8 cellular contexts compared by ENCODE assay signal in genomic region chr1:65310078-65310587, GRCh38. TPM values are rescaled to one million over a fixed set of nuclear protein-coding genes. Genes with fewer than 3 reads are reported as not detected.
DNase-seq lines count a peak whose midpoint lies in the region; ATAC-seq, FAIRE-seq and TF ChIP-seq lines count a peak whose summit lies in the region.

No MANE protein-coding gene starts in this region.

- H2AK5ac ChIP-seq in H1 (ENCODE audit: low read depth, low read length): no peak overlapping the region

- H4K5ac ChIP-seq in H1 (ENCODE audit: insufficient read length, low read depth, low read length): no peak overlapping the region

- peak overlapping the region; percentile 85 for H3K4me3 ChIP-seq in GM23248
- H3K4me3 ChIP-seq in H1 (ENCODE audit: extremely low read depth in 1 of 4, insufficient read depth in 2 of 4, low read depth in 3 of 4, low read length in 4 of 4): peak overlapping the region; percentile 61 to 88 (median 64)

- peak; percentile 48 for FAIRE-seq in H1 (lab: Jason Lieb, UNC)

- H3K9me3 ChIP-seq in GM23248 (ENCODE audit: low read depth) (no peaks in the 10 kb centered on the region), H1 (ENCODE audit: insufficient read depth in 2 of 2, low read depth in 1 of 2, low read length in 1 of 2) (no peaks in the 10 kb centered on the region)

- no peak overlapping the region for H2BK120ac ChIP-seq in H1 (replicated peaks; ENCODE audit: low read depth, low read length)

- H3K27me3 ChIP-seq in GM23248 (replicated peaks; ENCODE audit: insufficient read depth) (no peaks in the 10 kb centered on the region), H1 (replicated peaks in 1 of 4; ENCODE audit: control insufficient read depth in 3 of 4, extremely low read depth in 1 of 4, insufficient read depth in 3 of 4, low read length in 3 of 4) (peaks cover 0 to 10% (median 0%) of the 10 kb centered on the region in 4 experiments; a peak in 2 of 7 replicates)

- H3K18ac ChIP-seq in H1 (ENCODE audit: extremely low read depth, low read length): no peak overlapping the region; the same call in 1 of the 2 replicates

- no peak for ATAC-seq in HG02759 (IDR thresholded peaks at IDR 0.05; ENCODE audit: unreplicated experiment)
- ATAC-seq in HG02763 (IDR thresholded peaks at IDR 0.05; ENCODE audit: unreplicated experiment): no peak

- POLR2A ChIA-PET in H1 (lab: Charles Lee; ENCODE audit: partially characterized antibody): interaction anchor here (1.2 to 1.8 kb wide), 5 partner anchors 32 to 109 kb away, joined by 3 to 6 read pairs (median 5); no protein-coding TSS in a partner anchor

- H3K36me3 ChIP-seq in GM23248 (ENCODE audit: low read depth) (no peaks in the 10 kb centered on the region), H1 (ENCODE audit: control insufficient read depth in 2 of 4, insufficient read depth in 4 of 4, low read length in 3 of 4) (no peaks in the 10 kb centered on the region)

- H3K79me1 ChIP-seq in H1 (ENCODE audit: low read depth, low read length): no peaks in the 10 kb centered on the region

- H2BK12ac ChIP-seq in H1 (ENCODE audit: low read depth, low read length): no peak overlapping the region

- H3K9me2 ChIP-seq in GM23248 (ENCODE audit: insufficient read depth): no peaks in the 10 kb centered on the region

- peaks cover 79% of the 10 kb centered on the region for H3K27me3 Mint-ChIP-seq in nephron progenitor cell (ENCODE audit: low read depth, poor library complexity)

- H2BK15ac ChIP-seq in H1 (ENCODE audit: low read length): no peak overlapping the region

- H3K9ac ChIP-seq in GM23248 (no peak overlapping the region), H1 (replicated peaks in 1 of 4; ENCODE audit: extremely low read depth in 1 of 4, low read depth in 3 of 4, low read length in 3 of 4) (no peak overlapping the region)

- TF ChIP-seq POLR2A in H1 (IDR thresholded peaks at IDR 0.05; ENCODE audit: control extremely low read depth in 1 of 2, low read depth in 2 of 2, low read length in 2 of 2): no peak

- no peak overlapping the region for H2BK5ac ChIP-seq in H1 (ENCODE audit: low read depth, low read length)

- no peak overlapping the region for H3K4ac ChIP-seq in H1 (replicated peaks; ENCODE audit: insufficient read length, low read depth, low read length)

- no peaks in the 10 kb centered on the region for H3K9me3 Mint-ChIP-seq in nephron progenitor cell

- 0 out of 2 replicates have a peak overlapping the region, but pooled peaks have one; percentile 59 for H2AFZ ChIP-seq in GM23248
- H2AFZ ChIP-seq in H1 (ENCODE audit: low read length): no peak overlapping the region

- H3K23me2 ChIP-seq in H1 (ENCODE audit: low read depth, low read length): peaks cover 11% of the 10 kb centered on the region

- H2BK20ac ChIP-seq in H1 (ENCODE audit: low read length): no peak overlapping the region

- no peak; a peak in 1 of 4 replicates for TF ChIP-seq RAD21 in H1 (IDR thresholded peaks at IDR 0.05 in 1 of 2, conservative IDR thresholded peaks at IDR 0.05 in 1 of 2; ENCODE audit: low read depth in 2 of 2, low read length in 2 of 2)

- DNase-seq in GM23248 (no peak), NCI-H446 treated with DMSO at 0.1 percent for 48 hours (lab: John Stamatoyannopoulos, UW) (peak; percentile 46), H1 (ENCODE audit: low read depth in 1 of 2, low spot score in 2 of 2) (peak in 1 of 2 experiments; percentile 51), nephron progenitor cell (no peak), ecto neural progenitor cell (ENCODE audit: low spot score) (no peak)
- DNase-seq in stimulated activated CD4-positive, alpha-beta T cell treated with anti-CD3 and anti-CD28 coated beads, Interleukin-2, amount 100 ng/mL, for 24 hours: no peak

- H4K8ac ChIP-seq in H1 (ENCODE audit: extremely low read depth, insufficient read depth, low read length): no peak overlapping the region

- 0 out of 2 replicates have a peak, but pooled peaks cover 4% of the 10 kb centered on the region for H3F3A ChIP-seq in GM23248 (ENCODE audit: insufficient read depth)

- TF ChIP-seq EP300 in H1 (IDR thresholded peaks at IDR 0.05; ENCODE audit: borderline replicate concordance in 1 of 2, low read depth in 2 of 2, low read length in 2 of 2): no peak

- H3K36me3 Mint-ChIP-seq in nephron progenitor cell (ENCODE audit: low read depth): no peaks in the 10 kb centered on the region

- in situ Hi-C loops in GM23248 (cut with MboI): no loop called here

- no peak overlapping the region for H3K56ac ChIP-seq in H1 (replicated peaks; ENCODE audit: insufficient read length, low read depth, low read length)

- H3K14ac ChIP-seq in H1 (ENCODE audit: insufficient read length): no peak overlapping the region

- no peak overlapping the region for H3K23ac ChIP-seq in H1 (ENCODE audit: insufficient read length)

- peak overlapping the region; percentile 92 for H3K4me3 Mint-ChIP-seq in nephron progenitor cell

- TF ChIP-seq CTCF in H1 (IDR thresholded peaks at IDR 0.05; ENCODE audit: control extremely low read depth in 1 of 3, insufficient read depth in 1 of 3, low read depth in 1 of 3, low read length in 3 of 3): no peak
- no peak for TF ChIP-seq CTCF in nephron progenitor cell (IDR thresholded peaks at IDR 0.05)

- H3K27ac Mint-ChIP-seq in nephron progenitor cell: no peak overlapping the region

- no peaks in the 10 kb centered on the region for H4K20me1 ChIP-seq in GM23248 (ENCODE audit: insufficient read depth)
- H4K20me1 ChIP-seq in H1 (replicated peaks in 1 of 2; ENCODE audit: control insufficient read depth in 1 of 2, insufficient read depth in 2 of 2, low read length in 2 of 2): no peaks in the 10 kb centered on the region

- no peak overlapping the region for H3K27ac ChIP-seq in GM23248
- H3K27ac ChIP-seq in H1 (ENCODE audit: low read depth, low read length): no peak overlapping the region

- H3K4me2 ChIP-seq in GM23248 (ENCODE audit: unreplicated experiment): peak overlapping the region; percentile 92
- H3K4me2 ChIP-seq in H1 (ENCODE audit: insufficient read depth in 1 of 2, low read depth in 2 of 2, low read length in 2 of 2): peak overlapping the region; percentile 72 to 86

- H3K4me1 Mint-ChIP-seq in nephron progenitor cell: peaks cover 19% of the 10 kb centered on the region

- CTCF ChIA-PET in H1 (lab: Charles Lee; ENCODE audit: partially characterized antibody): interaction anchor here (0.7 to 2.6 kb wide), 13 partner anchors 14 to 378 kb away, joined by 3 to 10 read pairs (median 5); no protein-coding TSS in a partner anchor

- H3K4me1 ChIP-seq in GM23248 (ENCODE audit: insufficient read depth) (no peaks in the 10 kb centered on the region), H1 (replicated peaks in 1 of 4; ENCODE audit: control insufficient read depth in 3 of 4, insufficient read depth in 4 of 4, low read length in 3 of 4) (peaks cover 0 to 6% (median 2%) of the 10 kb centered on the region in 4 experiments; a peak in 3 of 7 replicates)

- no peaks in the 10 kb centered on the region for H3K79me2 ChIP-seq in GM23248 (ENCODE audit: insufficient read depth)
- no peaks in the 10 kb centered on the region for H3K79me2 ChIP-seq in H1 (ENCODE audit: control insufficient read depth in 1 of 2, insufficient read depth in 2 of 2, low read length in 2 of 2)

- no peak overlapping the region for H4K91ac ChIP-seq in H1 (replicated peaks; ENCODE audit: insufficient read length, low read length)

- WGBS in GM23248 (ENCODE audit: low coverage in 1 of 2, low lambda C conversion rate in 2 of 2, missing lambda C conversion rate in 2 of 2), 2 experiments: 3 to 5% methylated on average over 7 to 12 of the region's 12 CpGs
- WGBS in H1 (ENCODE audit: extremely low coverage in 1 of 2, insufficient coverage in 1 of 2, insufficient read length in 1 of 2, insufficient replicate concordance in 2 of 2, low coverage in 1 of 2, low lambda C conversion rate in 2 of 2, missing lambda C conversion rate in 1 of 2), 2 experiments: 0% methylated on average over 6 of the region's 12 CpGs; no CpG with 5 or more reads in 1 of the 2 experiments

TF ChIP-seq in H1, 55 proteins besides CTCF, POLR2A, EP300 and RAD21 (continues in another document):
- TF ChIP-seq, protein P1, sequence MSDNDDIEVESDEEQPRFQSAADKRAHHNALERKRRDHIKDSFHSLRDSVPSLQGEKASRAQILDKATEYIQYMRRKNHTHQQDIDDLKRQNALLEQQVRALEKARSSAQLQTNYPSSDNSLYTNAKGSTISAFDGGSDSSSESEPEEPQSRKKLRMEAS (IDR thresholded peaks at IDR 0.05): peak; percentile 28; the same call in 1 of the 2 replicates
- no peak for TF ChIP-seq CHD1 (IDR thresholded peaks at IDR 0.05; ENCODE audit: low read depth, low read length)
- TF ChIP-seq CTBP2 (IDR thresholded peaks at IDR 0.05; ENCODE audit: borderline replicate concordance, insufficient read depth, insufficient read length, low read length): no peak
- no peak for TF ChIP-seq BCL11A (IDR thresholded peaks at IDR 0.05; ENCODE audit: low read depth in 2 of 2, low read length in 2 of 2)
- TF ChIP-seq POLR2AphosphoS5 (IDR thresholded peaks at IDR 0.05; ENCODE audit: low read depth, low read length): no peak
- TF ChIP-seq KDM4A (IDR thresholded peaks at IDR 0.05; ENCODE audit: low read depth, low read length, severe bottlenecking): no peak
- no peak for TF ChIP-seq BACH1 (IDR thresholded peaks at IDR 0.05; ENCODE audit: low read length)
- TF ChIP-seq GABPA (IDR thresholded peaks at IDR 0.05; ENCODE audit: borderline replicate concordance, insufficient read depth, low read length): no peak
- TF ChIP-seq TBP (IDR thresholded peaks at IDR 0.05; ENCODE audit: low read depth, low read length): 0 out of 2 replicates have a peak, but pooled peaks have one; percentile 22
- TF ChIP-seq HDAC6 (IDR thresholded peaks at IDR 0.05; ENCODE audit: low read depth, low read length): no peak
- no peak for TF ChIP-seq RXRA (IDR thresholded peaks at IDR 0.05; ENCODE audit: insufficient read depth, low read depth, low read length)
- TF ChIP-seq SRF (IDR thresholded peaks at IDR 0.05; ENCODE audit: low read depth, low read length): no peak
- TF ChIP-seq ASH2L (IDR thresholded peaks at IDR 0.05; ENCODE audit: low read length): no peak
- TF ChIP-seq SIRT6 (IDR thresholded peaks at IDR 0.05; ENCODE audit: low read length): no peak
- TF ChIP-seq CHD2 (IDR thresholded peaks at IDR 0.05; ENCODE audit: low read length): no peak

RNA-seq across cellular contexts. Expression of gene DNAJC6, which starts 0.8 kb away (rescaled TPM):
- total RNA-seq in GM23248 (2014; rRNA removed; shearing (Covaris generic)): 2.8 and 4.2 TPM in 2 replicates
- polyA plus RNA-seq in GM23248 (2016; fragmentation: Nextera tagmentation; extraction: Ambion mirVana): 2.5 TPM in 2 replicates
- 3.0 and 3.7 TPM in 2 replicates for total RNA-seq in H1 (2021; fragmentation: NEBNext Ultra II Directional; extraction: Animal tissue kit (Norgen Biotek cat#: 25700))
- polyA plus RNA-seq in H1 (2011; rRNA removed): 1.6 and 2.3 TPM in 2 replicates
- 2.0 TPM for polyA plus RNA-seq in H1 (2011; cell fraction: cytosol; rRNA removed)
- polyA plus RNA-seq in H1 (2011; cell fraction: nucleus; rRNA removed): 3.4 TPM
- polyA plus RNA-seq in H1 (2012, experiment 1 of 2): 1.9 to 2.5 TPM (median 2.4 TPM) in 4 replicates
- 0.12 TPM for polyA plus RNA-seq in H1 (2012, experiment 2 of 2)
- polyA plus RNA-seq in H1 (2013, experiment 1 of 2): 1.9 TPM
- polyA plus RNA-seq in H1 (2013, experiment 2 of 2): 1.6 TPM
- 7.9 and 8.6 TPM in 2 replicates for polyA minus RNA-seq in H1 (2011; rRNA and poly(A)+ RNA removed)
- 5.2 TPM for polyA minus RNA-seq in H1 (2011; cell fraction: cytosol; rRNA and poly(A)+ RNA removed)
- polyA minus RNA-seq in H1 (2011; cell fraction: nucleus; rRNA and poly(A)+ RNA removed): 16.4 TPM
